In the genomic region with DNA sequence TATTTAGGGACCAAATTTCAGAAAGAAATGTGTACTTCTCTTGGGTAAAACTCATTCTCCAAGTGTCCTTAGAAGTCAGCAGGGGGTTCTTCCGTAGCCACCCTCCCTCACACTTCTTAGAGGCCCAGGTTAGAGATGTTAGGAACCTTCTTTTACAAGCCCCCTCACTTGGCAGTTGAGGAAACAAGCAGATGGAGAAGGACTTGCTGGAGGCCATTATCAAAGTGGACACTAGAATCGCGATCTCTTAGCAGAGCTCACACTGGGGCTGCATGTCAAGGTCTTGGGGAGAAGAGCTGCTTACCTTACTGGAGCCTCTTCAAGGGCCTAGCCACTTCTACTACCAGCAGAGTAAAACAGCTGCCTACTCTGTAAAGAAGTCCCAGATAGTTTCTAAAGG, we compare ENCODE assay signal across 37 cellular contexts.
"Had no signal": no experiment of that assay in that cellular context is flagged by ENCODE, and none has a peak within 500 bp of the region (broad histone marks: within the 10 kb centered on the region; RNA-seq: fewer than 3 reads in every experiment).

No MANE protein-coding gene starts in this region.

- H3K4me3 ChIP-seq: ascending aorta, breast epithelium, cardiac muscle cell had no signal

- H3K36me3 Mint-ChIP-seq: activated CD8-positive, alpha-beta memory T cell treated with anti-CD3 and anti-CD28 coated beads, Interleukin-2, amount 10 ng/mL, durations not matched to agents 7 days and 5 days; activated naive CD4-positive, alpha-beta T cell treated with anti-CD3 and anti-CD28 coated beads, Interleukin-2, amount 50 U/mL, for 24 hours; activated naive CD8-positive, alpha-beta T cell had no signal

- H3K9me3 ChIP-seq: ascending aorta, breast epithelium had no signal

- H3K4me3 Mint-ChIP-seq: activated B cell treated with CpG ODN at 0.5 μM for 24 hours; activated CD4-positive, alpha-beta memory T cell treated with anti-CD3 and anti-CD28 coated beads, Interleukin-2, amount 10 ng/mL, durations not matched to agents 7 days and 5 days; activated CD4-positive, alpha-beta T cell treated with anti-CD3 and anti-CD28 coated beads, Interleukin-2, amount 10 ng/mL, durations not matched to agents 7 days and 5 days; activated CD8-positive, alpha-beta memory T cell treated with anti-CD3 and anti-CD28 coated beads, Interleukin-2, amount 10 ng/mL, durations not matched to agents 7 days and 5 days; activated CD8-positive, alpha-beta T cell treated with anti-CD3 and anti-CD28 coated beads, Interleukin-2, amount 10 ng/mL, durations not matched to agents 7 days and 5 days; activated naive CD4-positive, alpha-beta T cell treated with anti-CD3 and anti-CD28 coated beads, Interleukin-2, amount 10 ng/mL, durations not matched to agents 7 days and 5 days; activated naive CD4-positive, alpha-beta T cell treated with anti-CD3 and anti-CD28 coated beads, Interleukin-2, amount 50 U/mL, for 24 hours; activated naive CD8-positive, alpha-beta T cell; activated naive CD8-positive, alpha-beta T cell treated with anti-CD3 and anti-CD28 coated beads, Interleukin-2, amount 10 ng/mL, durations not matched to agents 7 days and 5 days; activated naive CD8-positive, alpha-beta T cell treated with anti-CD3 and anti-CD28 coated beads, Interleukin-2, amount 50 U/mL, for 24 hours; activated T-cell treated with anti-CD3 and anti-CD28 coated beads, Interleukin-2, amount 50 U/mL, for 24 hours; central memory CD8-positive, alpha-beta T cell; T-helper 1 cell treated with Interleukin-12 subunit alpha and Interleukin-12 subunit beta and Interleukin-4 antibody, amounts not matched to agents 30 μg/mL and 1 μg/mL, for 36 hours; T-helper 2 cell treated with Interferon-gamma antibody and Interleukin-4, amounts not matched to agents 5 μg/mL and 100 μg/mL, for 36 hours had no signal

- H3K36me3 ChIP-seq: ascending aorta, brain microvascular endothelial cell, breast epithelium, cardiac muscle cell had no signal

- H3K9me3 Mint-ChIP-seq: activated B cell treated with CpG ODN at 0.5 μM for 24 hours; activated CD4-positive, alpha-beta memory T cell treated with anti-CD3 and anti-CD28 coated beads, Interleukin-2, amount 10 ng/mL, durations not matched to agents 7 days and 5 days; activated CD4-positive, alpha-beta T cell treated with anti-CD3 and anti-CD28 coated beads, Interleukin-2, amount 10 ng/mL, durations not matched to agents 7 days and 5 days; activated naive CD4-positive, alpha-beta T cell treated with anti-CD3 and anti-CD28 coated beads, Interleukin-2, amount 10 ng/mL, durations not matched to agents 7 days and 5 days; activated naive CD4-positive, alpha-beta T cell treated with anti-CD3 and anti-CD28 coated beads, Interleukin-2, amount 50 U/mL, for 24 hours; activated naive CD8-positive, alpha-beta T cell treated with anti-CD3 and anti-CD28 coated beads, Interleukin-2, amount 10 ng/mL, durations not matched to agents 7 days and 5 days; activated naive CD8-positive, alpha-beta T cell treated with anti-CD3 and anti-CD28 coated beads, Interleukin-2, amount 50 U/mL, for 24 hours; activated T-cell treated with anti-CD3 and anti-CD28 coated beads, Interleukin-2, amount 50 U/mL, for 24 hours; activated T-helper 2 cell treated with anti-CD3 and anti-CD28 coated beads, Interferon-gamma antibody, Interleukin-2, Interleukin-4, amounts not matched to agents 10 μg/mL and 5 μg/mL and 100 μg/mL, durations not matched to agents 14 hours and 24 hours and 36 hours; central memory CD8-positive, alpha-beta T cell; T-helper 1 cell treated with Interleukin-12 subunit alpha and Interleukin-12 subunit beta and Interleukin-4 antibody, amounts not matched to agents 30 μg/mL and 1 μg/mL, for 36 hours; T-helper 2 cell treated with Interferon-gamma antibody and Interleukin-4, amounts not matched to agents 5 μg/mL and 100 μg/mL, for 36 hours had no signal

- H3K27ac ChIP-seq: ascending aorta, brain microvascular endothelial cell, breast epithelium, cardiac muscle cell, VCaP had no signal

- H3K27ac Mint-ChIP-seq: activated B cell treated with CpG ODN at 0.5 μM for 24 hours; activated CD4-positive, alpha-beta memory T cell treated with anti-CD3 and anti-CD28 coated beads, Interleukin-2, amount 10 ng/mL, durations not matched to agents 7 days and 5 days; activated CD4-positive, alpha-beta T cell treated with anti-CD3 and anti-CD28 coated beads, Interleukin-2, amount 10 ng/mL, durations not matched to agents 7 days and 5 days; activated CD8-positive, alpha-beta memory T cell treated with anti-CD3 and anti-CD28 coated beads, Interleukin-2, amount 10 ng/mL, durations not matched to agents 7 days and 5 days; activated CD8-positive, alpha-beta T cell treated with anti-CD3 and anti-CD28 coated beads, Interleukin-2, amount 10 ng/mL, durations not matched to agents 7 days and 5 days; activated naive CD4-positive, alpha-beta T cell treated with anti-CD3 and anti-CD28 coated beads, Interleukin-2, amount 10 ng/mL, durations not matched to agents 7 days and 5 days; activated naive CD4-positive, alpha-beta T cell treated with anti-CD3 and anti-CD28 coated beads, Interleukin-2, amount 50 U/mL, for 24 hours; activated naive CD8-positive, alpha-beta T cell; activated naive CD8-positive, alpha-beta T cell treated with anti-CD3 and anti-CD28 coated beads, Interleukin-2, amount 10 ng/mL, durations not matched to agents 7 days and 5 days; activated naive CD8-positive, alpha-beta T cell treated with anti-CD3 and anti-CD28 coated beads, Interleukin-2, amount 50 U/mL, for 24 hours; activated T-cell treated with anti-CD3 and anti-CD28 coated beads, Interleukin-2, amount 50 U/mL, for 24 hours; activated T-helper 2 cell treated with anti-CD3 and anti-CD28 coated beads, Interferon-gamma antibody, Interleukin-2, Interleukin-4, amounts not matched to agents 10 μg/mL and 5 μg/mL and 100 μg/mL, durations not matched to agents 14 hours and 24 hours and 36 hours; T-helper 1 cell treated with Interleukin-12 subunit alpha and Interleukin-12 subunit beta and Interleukin-4 antibody, amounts not matched to agents 30 μg/mL and 1 μg/mL, for 36 hours; T-helper 2 cell treated with Interferon-gamma antibody and Interleukin-4, amounts not matched to agents 5 μg/mL and 100 μg/mL, for 36 hours had no signal

- ATAC-seq: activated CD8-positive, alpha-beta memory T cell treated with anti-CD3 and anti-CD28 coated beads, Interleukin-2, amount 10 ng/mL, durations not matched to agents 7 days and 5 days; activated CD8-positive, alpha-beta T cell treated with anti-CD3 and anti-CD28 coated beads, Interleukin-2, amount 10 ng/mL, durations not matched to agents 7 days and 5 days; activated naive CD8-positive, alpha-beta T cell treated with anti-CD3 and anti-CD28 coated beads, Interleukin-2, amount 50 U/mL, for 24 hours had no signal

- DNase-seq: activated B cell treated with CpG ODN at 0.5 μM for 24 hours; activated CD4-positive, alpha-beta memory T cell treated with anti-CD3 and anti-CD28 coated beads, Interleukin-2, amount 10 ng/mL, durations not matched to agents 7 days and 5 days; activated CD4-positive, alpha-beta T cell treated with anti-CD3 and anti-CD28 coated beads for 4 hours; activated CD4-positive, alpha-beta T cell treated with anti-CD3 and anti-CD28 coated beads, Interleukin-2, amount 10 ng/mL, durations not matched to agents 7 days and 5 days; activated CD4-positive, alpha-beta T cell treated with anti-CD3 and anti-CD28 coated beads, Interleukin-2, amount 50 U/mL, for 48 hours; activated CD4-positive, CD25-positive, alpha-beta regulatory T cell treated with anti-CD3 and anti-CD28 coated beads, Interleukin-2, amount 50 U/mL, for 72 hours; activated CD8-positive, alpha-beta memory T cell treated with anti-CD3 and anti-CD28 coated beads for 24 hours; activated CD8-positive, alpha-beta memory T cell treated with anti-CD3 and anti-CD28 coated beads, Interleukin-2, amount 10 ng/mL, durations not matched to agents 7 days and 5 days; activated CD8-positive, alpha-beta memory T cell treated with anti-CD3 and anti-CD28 coated beads, Interleukin-2, amount 50 U/mL, for 48 hours; activated CD8-positive, alpha-beta T cell treated with anti-CD3 and anti-CD28 coated beads, Interleukin-2, amount 10 ng/mL, durations not matched to agents 7 days and 5 days; activated effector memory CD4-positive, alpha-beta T cell treated with Interleukin-2 at 50 U/mL for 16 hours; activated gamma-delta T cell; activated naive CD4-positive, alpha-beta T cell treated with anti-CD3 and anti-CD28 coated beads, Interleukin-2, amount 10 ng/mL, durations not matched to agents 7 days and 5 days; activated naive CD4-positive, alpha-beta T cell treated with Interleukin-2 at 50 U/mL for 16 hours; activated naive CD8-positive, alpha-beta T cell treated with anti-CD3 and anti-CD28 coated beads, Interleukin-2, amount 10 ng/mL, durations not matched to agents 7 days and 5 days; activated naive CD8-positive, alpha-beta T cell treated with anti-CD3 and anti-CD28 coated beads, Interleukin-2, amount 50 U/mL, for 24 hours; activated T-cell treated with anti-CD3 and anti-CD28 coated beads, Interleukin-2, amount 50 U/mL, for 24 hours; activated T-cell treated with anti-CD3 and anti-CD28 coated beads, Interleukin-2, amount 50 U/mL, for 48 hours; amygdala; anterior cingulate cortex; brain microvascular endothelial cell; caudate nucleus; cerebellar nuclear complex; T-helper 1 cell; T-helper 2 cell; T-helper 9 cell had no signal

- FAIRE-seq: TTC549 had no signal
